1 cellular context compared by ENCODE assay signal in the genomic region with DNA sequence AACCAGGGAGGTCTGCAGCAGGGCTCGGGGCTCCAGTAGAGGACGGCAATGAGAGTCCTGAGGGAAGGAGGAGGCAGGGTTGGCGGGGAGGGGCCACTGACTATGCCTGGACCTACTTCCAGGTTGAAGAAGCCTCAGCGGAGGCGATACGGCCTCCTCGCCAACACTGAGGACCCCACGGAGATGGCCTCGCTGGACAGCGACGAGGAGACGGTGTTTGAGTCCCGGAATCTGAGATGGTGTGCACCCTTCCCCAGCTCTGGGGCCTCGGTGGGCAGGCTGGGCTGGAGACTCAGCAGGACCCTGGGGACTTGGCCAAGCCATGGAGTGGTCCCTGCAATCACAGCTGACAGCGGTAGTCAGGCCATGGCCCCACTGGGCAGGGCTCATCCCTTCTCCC.
TF ChIP-seq lines count a peak whose summit lies in the region.

No MANE protein-coding gene starts in this region.

TF ChIP-seq in HEK293, 187 proteins besides CTCF, POLR2A, EP300 and RAD21 (continued from another document):
- TF ChIP-seq, protein P1, sequence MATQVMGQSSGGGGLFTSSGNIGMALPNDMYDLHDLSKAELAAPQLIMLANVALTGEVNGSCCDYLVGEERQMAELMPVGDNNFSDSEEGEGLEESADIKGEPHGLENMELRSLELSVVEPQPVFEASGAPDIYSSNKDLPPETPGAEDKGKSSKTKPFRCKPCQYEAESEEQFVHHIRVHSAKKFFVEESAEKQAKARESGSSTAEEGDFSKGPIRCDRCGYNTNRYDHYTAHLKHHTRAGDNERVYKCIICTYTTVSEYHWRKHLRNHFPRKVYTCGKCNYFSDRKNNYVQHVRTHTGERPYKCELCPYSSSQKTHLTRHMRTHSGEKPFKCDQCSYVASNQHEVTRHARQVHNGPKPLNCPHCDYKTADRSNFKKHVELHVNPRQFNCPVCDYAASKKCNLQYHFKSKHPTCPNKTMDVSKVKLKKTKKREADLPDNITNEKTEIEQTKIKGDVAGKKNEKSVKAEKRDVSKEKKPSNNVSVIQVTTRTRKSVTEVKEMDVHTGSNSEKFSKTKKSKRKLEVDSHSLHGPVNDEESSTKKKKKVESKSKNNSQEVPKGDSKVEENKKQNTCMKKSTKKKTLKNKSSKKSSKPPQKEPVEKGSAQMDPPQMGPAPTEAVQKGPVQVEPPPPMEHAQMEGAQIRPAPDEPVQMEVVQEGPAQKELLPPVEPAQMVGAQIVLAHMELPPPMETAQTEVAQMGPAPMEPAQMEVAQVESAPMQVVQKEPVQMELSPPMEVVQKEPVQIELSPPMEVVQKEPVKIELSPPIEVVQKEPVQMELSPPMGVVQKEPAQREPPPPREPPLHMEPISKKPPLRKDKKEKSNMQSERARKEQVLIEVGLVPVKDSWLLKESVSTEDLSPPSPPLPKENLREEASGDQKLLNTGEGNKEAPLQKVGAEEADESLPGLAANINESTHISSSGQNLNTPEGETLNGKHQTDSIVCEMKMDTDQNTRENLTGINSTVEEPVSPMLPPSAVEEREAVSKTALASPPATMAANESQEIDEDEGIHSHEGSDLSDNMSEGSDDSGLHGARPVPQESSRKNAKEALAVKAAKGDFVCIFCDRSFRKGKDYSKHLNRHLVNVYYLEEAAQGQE (tag by site-specific recombination; IDR thresholded peaks at IDR 0.05), result peak; percentile 88
- TF ChIP-seq ZSCAN30 (tag by site-specific recombination; IDR thresholded peaks at IDR 0.05), result no peak
- TF ChIP-seq ZFP3 (tag by site-specific recombination; IDR thresholded peaks at IDR 0.05; ENCODE audit: low read depth), result no peak
- TF ChIP-seq GLIS2 (tag by site-specific recombination; IDR thresholded peaks at IDR 0.05), result no peak
